27 cellular contexts compared by ENCODE assay signal in genomic region chrX:17237146-17237545, GRCh38.
DNase-seq lines count a peak whose midpoint lies in the region; ATAC-seq, FAIRE-seq and TF ChIP-seq lines count a peak whose summit lies in the region.
"Had no signal": no experiment of that assay in that cellular context is flagged by ENCODE, and none has a peak within 500 bp of the region (broad histone marks: within the 10 kb centered on the region; RNA-seq: fewer than 3 reads in every experiment).

No MANE protein-coding gene starts in this region.

- no peak for DNase-seq in astrocyte (ENCODE audit: low read depth)
- DNase-seq in islet precursor cell: peak; percentile 73
- DNase-seq in NCI-H748 treated with DMSO at 0.1 percent for 48 hours (lab: John Stamatoyannopoulos, UW): no peak
- no peak for DNase-seq in NCI-H1436 treated with DMSO at 0.1 percent for 48 hours (lab: John Stamatoyannopoulos, UW)
- DNase-seq in body of pancreas: no peak
- DNase-seq: 8988T; ACHN; AML-193; BE2C; CD4-positive, alpha-beta T cell; CD8-positive, alpha-beta memory T cell; DMS 273 treated with DMSO at 0.1 percent for 48 hours; DMS79; EL; GF-D8; GOT3; HFFc6 had no signal

- peak; percentile 52 for FAIRE-seq in astrocyte (lab: Jason Lieb, UNC)
- FAIRE-seq: A549, D721Med, GM12891, GM18507, H54 had no signal

- peaks cover 3% of the 10 kb centered on the region for H3K9me3 Mint-ChIP-seq in astrocyte (ENCODE audit: unreplicated experiment)
- H3K9me3 Mint-ChIP-seq: CD4-positive, alpha-beta T cell; HFFc6 had no signal

- H3K4me3 Mint-ChIP-seq in astrocyte (ENCODE audit: unreplicated experiment): no peak overlapping the region
- H3K4me3 Mint-ChIP-seq: CD14-positive monocyte; CD4-positive, alpha-beta T cell; CD8-positive, alpha-beta memory T cell; HFFc6 had no signal

- TF ChIP-seq POLR2A in body of pancreas (IDR thresholded peaks at IDR 0.05): no peak

- intact Hi-C loops in body of pancreas (cut with DNase I): no loop called here

- no peak for TF ChIP-seq CTCF in astrocyte (IDR thresholded peaks at IDR 0.05; ENCODE audit: insufficient read depth, low read depth, low read length)
- TF ChIP-seq CTCF in body of pancreas (IDR thresholded peaks at IDR 0.05): no peak

- no peak overlapping the region for H3K27ac Mint-ChIP-seq in astrocyte (ENCODE audit: unreplicated experiment)
- H3K27ac Mint-ChIP-seq: CD4-positive, alpha-beta T cell; HFFc6 had no signal

- no peak overlapping the region for H3K4me2 ChIP-seq in astrocyte (ENCODE audit: low read length)
- H3K4me2 ChIP-seq: A549; BLaER1 treated with 17β-estradiol and CSF1 and Interleukin-3, amounts not matched to agents 10 nM and 100 nM had no signal

- H3K4me1 Mint-ChIP-seq in astrocyte (ENCODE audit: low read depth, unreplicated experiment): no peaks in the 10 kb centered on the region
- H3K4me1 Mint-ChIP-seq: CD14-positive monocyte; CD8-positive, alpha-beta memory T cell had no signal

- no peak overlapping the region for H3K9ac ChIP-seq in astrocyte (ENCODE audit: low read length)
- peak overlapping the region; percentile 8 for H3K9ac ChIP-seq in mucosa of stomach (ENCODE audit: low read length)
- H3K9ac ChIP-seq: BLaER1 treated with 17β-estradiol and CSF1 and Interleukin-3, amounts not matched to agents 10 nM and 100 nM had no signal

- H3K4me3 ChIP-seq in astrocyte (ENCODE audit: insufficient read depth, low read depth, low read length) (no peak overlapping the region), mucosa of stomach (ENCODE audit: low read length) (no peak overlapping the region), body of pancreas (no peak overlapping the region)
- H3K4me3 ChIP-seq: A549; BLaER1 treated with 17β-estradiol and CSF1 and Interleukin-3, amounts not matched to agents 10 nM and 100 nM; HAP-1 had no signal

- no peaks in the 10 kb centered on the region for H3K79me2 ChIP-seq in astrocyte (ENCODE audit: insufficient read depth, low read length)

- no peaks in the 10 kb centered on the region for H3K36me3 ChIP-seq in astrocyte (ENCODE audit: insufficient read depth, low read length)
- no peaks in the 10 kb centered on the region for H3K36me3 ChIP-seq in mucosa of stomach (ENCODE audit: control insufficient read depth, insufficient read depth, low read length)
- no peaks in the 10 kb centered on the region for H3K36me3 ChIP-seq in body of pancreas (replicated peaks in 1 of 2; ENCODE audit: insufficient read depth in 1 of 2, low read depth in 2 of 2)
- H3K36me3 ChIP-seq: BE2C; BLaER1 treated with 17β-estradiol and CSF1 and Interleukin-3, amounts not matched to agents 10 nM and 100 nM; HAP-1 had no signal

- no peaks in the 10 kb centered on the region for H3K36me3 Mint-ChIP-seq in astrocyte (ENCODE audit: low read depth, unreplicated experiment)
- H3K36me3 Mint-ChIP-seq: CD14-positive monocyte; CD8-positive, alpha-beta memory T cell had no signal

- H3K4me1 ChIP-seq in astrocyte (ENCODE audit: insufficient read depth, low read length) (no peaks in the 10 kb centered on the region), mucosa of stomach (ENCODE audit: control insufficient read depth, insufficient read depth, low read length) (no peaks in the 10 kb centered on the region), body of pancreas (no peaks in the 10 kb centered on the region)
- H3K4me1 ChIP-seq: A549; BE2C; BLaER1 treated with 17β-estradiol and CSF1 and Interleukin-3, amounts not matched to agents 10 nM and 100 nM; HAP-1 had no signal

- ATAC-seq in body of pancreas: no peak
- ATAC-seq in GM21515 (IDR thresholded peaks at IDR 0.05; ENCODE audit: unreplicated experiment): no peak
- ATAC-seq: A549 had no signal

- H3K27me3 ChIP-seq in astrocyte (ENCODE audit: insufficient read depth, low read length) (no peaks in the 10 kb centered on the region), mucosa of stomach (ENCODE audit: control insufficient read depth, insufficient read depth, low read length) (no peaks in the 10 kb centered on the region), body of pancreas (no peaks in the 10 kb centered on the region)
- H3K27me3 ChIP-seq: BE2C had no signal

- no peaks in the 10 kb centered on the region for H4K20me1 ChIP-seq in astrocyte (ENCODE audit: insufficient read depth, low read length)
- H4K20me1 ChIP-seq: BLaER1 treated with 17β-estradiol and CSF1 and Interleukin-3, amounts not matched to agents 10 nM and 100 nM had no signal

- 85 to 91% methylated on average over 5 of the region's 5 CpGs for WGBS in body of pancreas, 2 donors

- peaks cover 11% of the 10 kb centered on the region for H3K27me3 Mint-ChIP-seq in astrocyte (ENCODE audit: low read depth, unreplicated experiment)

- H2AFZ ChIP-seq in astrocyte (ENCODE audit: low read depth, low read length): no peak overlapping the region

- H3K27ac ChIP-seq in astrocyte (ENCODE audit: low read depth, low read length) (no peak overlapping the region), body of pancreas (no peak overlapping the region)
- H3K27ac ChIP-seq: A549; BLaER1 treated with 17β-estradiol and CSF1 and Interleukin-3, amounts not matched to agents 10 nM and 100 nM had no signal

- H3K9me3 ChIP-seq in astrocyte (ENCODE audit: insufficient read depth, low read depth, low read length) (no peaks in the 10 kb centered on the region), mucosa of stomach (ENCODE audit: control insufficient read depth, low read length) (no peaks in the 10 kb centered on the region), body of pancreas (no peaks in the 10 kb centered on the region)
- H3K9me3 ChIP-seq: A549, BE2C, HAP-1 had no signal
